32 cellular contexts compared by ENCODE assay signal in genomic region chr15:59646271-59646670, GRCh38.
"Had no signal": no experiment of that assay in that cellular context is flagged by ENCODE, and none has a peak within 500 bp of the region (broad histone marks: within the 10 kb centered on the region; RNA-seq: fewer than 3 reads in every experiment).

No MANE protein-coding gene starts in this region.

- H3K27ac ChIP-seq: adrenal gland, ascending aorta, body of pancreas, brain microvascular endothelial cell, breast epithelium, cardiac muscle cell had no signal

- H3K4me1 ChIP-seq: adrenal gland, ascending aorta, body of pancreas, breast epithelium had no signal

- H3K27me3 ChIP-seq: adrenal gland, ascending aorta, body of pancreas, brain microvascular endothelial cell, breast epithelium, cardiac muscle cell had no signal

- H3K36me3 ChIP-seq: breast epithelium had no signal

- DNase-seq: activated effector memory CD4-positive, alpha-beta T cell treated with anti-CD3 and anti-CD28 coated beads, Interleukin-2, amount 50 U/mL, for 16 hours; activated effector memory CD4-positive, alpha-beta T cell treated with Interleukin-2 at 50 U/mL for 16 hours; activated gamma-delta T cell; activated gamma-delta T cell treated with Interleukin-2 at 50 U/mL for 16 hours; activated naive CD4-positive, alpha-beta T cell; activated naive CD4-positive, alpha-beta T cell treated with anti-CD3 and anti-CD28 coated beads for 36 hours; activated naive CD4-positive, alpha-beta T cell treated with anti-CD3 and anti-CD28 coated beads, Interleukin-2, amount 10 ng/mL, durations not matched to agents 7 days and 5 days; activated naive CD4-positive, alpha-beta T cell treated with anti-CD3 and anti-CD28 coated beads, Interleukin-2, amount 50 U/mL, for 16 hours; activated naive CD4-positive, alpha-beta T cell treated with Interleukin-2 at 50 U/mL for 16 hours; activated naive CD8-positive, alpha-beta T cell treated with anti-CD3 and anti-CD28 coated beads for 36 hours; activated naive CD8-positive, alpha-beta T cell treated with anti-CD3 and anti-CD28 coated beads, Interleukin-2, amount 10 ng/mL, durations not matched to agents 7 days and 5 days; activated naive CD8-positive, alpha-beta T cell treated with anti-CD3 and anti-CD28 coated beads, Interleukin-2, amount 50 U/mL, for 24 hours; activated T-cell treated with anti-CD3 and anti-CD28 coated beads, Interleukin-2, amount 50 U/mL, for 4 hours; activated T-cell treated with anti-CD3 and anti-CD28 coated beads, Interleukin-2, amount 50 U/mL, for 48 hours; activated T-cell treated with anti-CD3 and anti-CD28 coated beads, Interleukin-2, amount 50 U/mL, for 72 hours; adrenal gland; amniotic stem cell; amygdala; anterior cingulate cortex; aorta; body of pancreas; brain microvascular endothelial cell; caudate nucleus; central memory CD4-positive, alpha-beta T cell; cerebellar nuclear complex had no signal

- ATAC-seq: activated naive CD4-positive, alpha-beta T cell treated with anti-CD3 and anti-CD28 coated beads, Interleukin-2, amount 50 U/mL, for 72 hours; activated naive CD8-positive, alpha-beta T cell treated with anti-CD3 and anti-CD28 coated beads, Interleukin-2, amount 50 U/mL, for 24 hours; activated T-cell treated with anti-CD3 and anti-CD28 coated beads, Interleukin-2, amount 50 U/mL, for 4 hours; activated T-cell treated with anti-CD3 and anti-CD28 coated beads, Interleukin-2, amount 50 U/mL, for 72 hours; activated T-helper 17 cell treated with anti-CD3 and anti-CD28 coated beads, Interleukin-2, amount 50 U/mL, for 72 hours; body of pancreas had no signal

- H3K9me3 ChIP-seq: adrenal gland, ascending aorta, body of pancreas, breast epithelium had no signal

- FAIRE-seq: astrocyte, bronchial epithelial cell had no signal

- H3K4me3 ChIP-seq: adrenal gland, ascending aorta, body of pancreas, breast epithelium, cardiac muscle cell had no signal
